ENCODE assay signal across 22 cellular contexts in the genomic region with DNA sequence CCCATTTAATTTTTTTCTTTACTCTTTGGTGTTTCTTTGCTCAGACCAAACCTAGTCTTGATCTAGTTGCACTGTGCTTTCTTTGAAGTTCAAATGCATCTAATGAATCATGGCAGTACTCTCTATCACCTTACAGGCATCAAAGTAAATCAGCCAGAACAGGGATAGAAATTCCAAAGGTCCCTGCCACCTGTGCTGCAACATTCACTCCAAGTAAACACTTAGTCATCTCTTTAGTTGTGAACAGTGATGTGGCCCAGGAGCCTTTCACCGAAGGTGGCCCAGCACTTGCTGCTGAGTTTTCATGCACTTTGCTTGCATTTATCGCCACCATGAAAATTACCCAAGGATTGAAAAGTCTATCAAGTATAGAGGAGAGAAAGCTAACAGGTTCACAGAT.
"Had no signal": no experiment of that assay in that cellular context is flagged by ENCODE, and none has a peak within 500 bp of the region (broad histone marks: within the 10 kb centered on the region; RNA-seq: fewer than 3 reads in every experiment).

No MANE protein-coding gene starts in this region.

- H3K9me3 Mint-ChIP-seq: neural progenitor cell had no signal

- H2AFZ ChIP-seq: neural progenitor cell had no signal

- H3K4me3 Mint-ChIP-seq: activated CD4-positive, alpha-beta T cell treated with anti-CD3 and anti-CD28 coated beads for 36 hours; naive thymus-derived CD4-positive, alpha-beta T cell; neural progenitor cell; stimulated activated naive CD8-positive, alpha-beta T cell treated with anti-CD3 and anti-CD28 coated beads, Interleukin-15, amount 100 ng/mL, for 72 hours had no signal

- H3K9me3 ChIP-seq: adrenal gland, esophagus squamous epithelium, left lung, mucosa of descending colon, prostate gland, suprapubic skin, transverse colon had no signal

- H3K27me3 ChIP-seq: adrenal gland, esophagus squamous epithelium, left lung, neural progenitor cell, suprapubic skin, transverse colon had no signal

- H3K36me3 Mint-ChIP-seq: activated naive CD4-positive, alpha-beta T cell treated with anti-CD3 and anti-CD28 coated beads, Interleukin-2, amount 50 U/mL, for 72 hours; naive thymus-derived CD4-positive, alpha-beta T cell; neural progenitor cell had no signal

- H3K27me3 Mint-ChIP-seq: activated CD4-positive, alpha-beta T cell treated with anti-CD3 and anti-CD28 coated beads for 36 hours; naive thymus-derived CD4-positive, alpha-beta T cell; stimulated activated naive CD8-positive, alpha-beta T cell treated with anti-CD3 and anti-CD28 coated beads, Interleukin-15, amount 100 ng/mL, for 72 hours had no signal

- H3K4me3 ChIP-seq: adrenal gland, esophagus squamous epithelium, left lung, mucosa of descending colon, neural progenitor cell, prostate gland, skin epidermis, suprapubic skin, transverse colon had no signal

- H3K36me3 ChIP-seq: adrenal gland, esophagus squamous epithelium, left lung, neural progenitor cell, prostate gland, suprapubic skin, transverse colon, WERI-Rb-1 had no signal

- H3K4me1 Mint-ChIP-seq: activated CD4-positive, alpha-beta T cell treated with anti-CD3 and anti-CD28 coated beads for 36 hours; naive thymus-derived CD4-positive, alpha-beta T cell; neural progenitor cell; stimulated activated naive CD8-positive, alpha-beta T cell treated with anti-CD3 and anti-CD28 coated beads, Interleukin-15, amount 100 ng/mL, for 72 hours had no signal

- H3K27ac Mint-ChIP-seq: activated CD4-positive, alpha-beta T cell treated with anti-CD3 and anti-CD28 coated beads for 36 hours; activated naive CD4-positive, alpha-beta T cell treated with anti-CD3 and anti-CD28 coated beads, Interleukin-2, amount 50 U/mL, for 72 hours; naive thymus-derived CD4-positive, alpha-beta T cell; neural progenitor cell; stimulated activated naive CD8-positive, alpha-beta T cell treated with anti-CD3 and anti-CD28 coated beads, Interleukin-15, amount 100 ng/mL, for 72 hours had no signal

- H3K4me2 ChIP-seq: neural progenitor cell had no signal

- H3K27ac ChIP-seq: adrenal gland, esophagus squamous epithelium, left lung, neural progenitor cell, prostate gland, skin epidermis, suprapubic skin, transverse colon, WERI-Rb-1 had no signal

- ATAC-seq: activated CD4-positive, alpha-beta T cell treated with anti-CD3 and anti-CD28 coated beads for 36 hours; activated naive CD4-positive, alpha-beta T cell treated with anti-CD3 and anti-CD28 coated beads, Interleukin-2, amount 50 U/mL, for 72 hours; left lung; mucosa of descending colon; naive thymus-derived CD4-positive, alpha-beta T cell; right cardiac atrium; stimulated activated naive CD8-positive, alpha-beta T cell treated with anti-CD3 and anti-CD28 coated beads, Interleukin-15, amount 100 ng/mL, for 72 hours had no signal

- DNase-seq: activated CD4-positive, alpha-beta T cell treated with anti-CD3 and anti-CD28 coated beads for 36 hours; activated CD4-positive, alpha-beta T cell treated with anti-CD3 and anti-CD28 coated beads, Interleukin-2, amount 50 U/mL, for 48 hours; activated gamma-delta T cell; adrenal gland; cerebellar nuclear complex; cortex of kidney; esophagus squamous epithelium; left lung; mammary epithelial cell; mucosa of descending colon; naive thymus-derived CD4-positive, alpha-beta T cell; right cardiac atrium; stimulated activated CD4-positive, alpha-beta T cell treated with anti-CD3 and anti-CD28 coated beads, Interleukin-15, amount 100 ng/mL, for 24 hours; stimulated activated CD4-positive, alpha-beta T cell treated with anti-CD3 and anti-CD28 coated beads, Interleukin-4, amount 100 ng/mL, for 1 hour; stimulated activated naive CD8-positive, alpha-beta T cell treated with anti-CD3 and anti-CD28 coated beads, Interleukin-15, amount 100 ng/mL, for 72 hours; transverse colon; WERI-Rb-1 had no signal

- H3K4me1 ChIP-seq: adrenal gland, esophagus squamous epithelium, left lung, prostate gland, suprapubic skin, transverse colon had no signal

- H3K9ac ChIP-seq: neural progenitor cell had no signal
